ENCODE assay signal across 26 cellular contexts in the genomic region with DNA sequence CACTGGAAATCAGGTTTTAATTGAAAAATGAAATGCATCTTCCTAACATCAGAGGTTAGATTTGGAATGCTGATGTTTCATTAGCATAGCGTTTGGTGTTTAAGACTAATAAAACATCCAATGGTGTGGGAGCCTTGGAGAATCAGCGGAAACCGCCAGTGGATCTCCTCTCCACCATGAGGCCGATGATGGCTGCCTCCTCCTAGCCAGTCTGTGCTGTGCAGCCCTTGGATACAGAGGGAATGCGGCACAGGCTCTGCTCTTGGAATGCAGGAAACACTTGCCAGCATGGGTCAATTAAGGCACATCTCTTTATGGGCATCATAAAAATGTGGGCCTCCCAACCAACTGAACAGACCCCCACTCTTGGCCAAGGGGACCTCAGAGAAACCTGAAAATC.
"Had no signal": no experiment of that assay in that cellular context is flagged by ENCODE, and none has a peak within 500 bp of the region (broad histone marks: within the 10 kb centered on the region; RNA-seq: fewer than 3 reads in every experiment).

No MANE protein-coding gene starts in this region.

- DNase-seq: activated CD4-positive, alpha-beta T cell treated with anti-CD3 and anti-CD28 coated beads for 1 hour; activated CD4-positive, alpha-beta T cell treated with anti-CD3 and anti-CD28 coated beads for 48 hours; activated CD4-positive, CD25-positive, alpha-beta regulatory T cell; activated CD8-positive, alpha-beta T cell treated with anti-CD3 and anti-CD28 coated beads for 36 hours; activated gamma-delta T cell treated with Interleukin-2 at 50 U/mL for 16 hours; activated naive CD4-positive, alpha-beta T cell treated with anti-CD3 and anti-CD28 coated beads for 36 hours; activated T-cell treated with anti-CD3 and anti-CD28 coated beads for 4 hours; activated T-cell treated with anti-CD3 and anti-CD28 coated beads, Interleukin-2, amount 50 U/mL, for 4 hours; adrenal gland; anterior cingulate cortex; central memory CD4-positive, alpha-beta T cell; NCI-H1105; NCI-H1417 treated with DMSO at 0.1 percent for 48 hours; NCI-H187 treated with DMSO at 0.1 percent for 48 hours; NCI-H2081 treated with DMSO at 0.1 percent for 48 hours; NCI-H226; NCI-H446 treated with DMSO at 0.1 percent for 48 hours; NCI-H524; SHP77; SJCRH30; T1000; WERI-Rb-1 had no signal

- H3K9me3 ChIP-seq: adrenal gland, SJCRH30 had no signal

- H3K4me3 ChIP-seq: adrenal gland, K562, SJCRH30, SK-N-MC had no signal

- H3K27me3 ChIP-seq: adrenal gland, SJCRH30 had no signal

- H3K27ac ChIP-seq: adrenal gland, SJCRH30, SK-N-MC, WERI-Rb-1 had no signal

- ATAC-seq: activated CD8-positive, alpha-beta T cell treated with anti-CD3 and anti-CD28 coated beads for 36 hours; activated naive CD4-positive, alpha-beta T cell treated with anti-CD3 and anti-CD28 coated beads, Interleukin-2, amount 50 U/mL, for 72 hours; activated T-cell treated with anti-CD3 and anti-CD28 coated beads, Interleukin-2, amount 50 U/mL, for 4 hours; K562; Panc1 had no signal

- H3K4me1 ChIP-seq: adrenal gland, SJCRH30 had no signal
